27 cellular contexts compared by ENCODE assay signal in genomic region chr11:3177931-3178330, GRCh38. TPM values are rescaled to one million over a fixed set of nuclear protein-coding genes. Genes with fewer than 3 reads are reported as not detected.
A peak's percentile ranks its signal among the peaks of the same experiment; 100 is the strongest.
DNase-seq lines count a peak whose midpoint lies in the region; ATAC-seq, FAIRE-seq and TF ChIP-seq lines count a peak whose summit lies in the region.
"Had no signal": no experiment of that assay in that cellular context is flagged by ENCODE, and none has a peak within 500 bp of the region (broad histone marks: within the 10 kb centered on the region; RNA-seq: fewer than 3 reads in every experiment).

No MANE protein-coding gene starts in this region.

- peak; percentile 45 for ATAC-seq in stimulated activated effector memory CD8-positive, alpha-beta T cell treated with anti-CD3 and anti-CD28 coated beads, Interleukin-12 subunit alpha, Interleukin-12 subunit beta, amount 100 ng/mL, for 72 hours
- ATAC-seq in GM21515 (IDR thresholded peaks at IDR 0.05; ENCODE audit: unreplicated experiment): no peak
- ATAC-seq: naive thymus-derived CD8-positive, alpha-beta T cell; stimulated activated naive CD8-positive, alpha-beta T cell treated with anti-CD3 and anti-CD28 coated beads, Interleukin-15, amount 100 ng/mL, for 72 hours; T-helper 17 cell had no signal

- H3K36me3 ChIP-seq in bronchial epithelial cell (ENCODE audit: control insufficient read depth, insufficient read depth, low read length): no peaks in the 10 kb centered on the region
- H3K36me3 ChIP-seq: BE2C, WERI-Rb-1 had no signal

- H3K27me3 Mint-ChIP-seq in activated naive CD4-positive, alpha-beta T cell treated with anti-CD3 and anti-CD28 coated beads, Interleukin-2, amount 10 ng/mL, durations not matched to agents 7 days and 5 days: peaks cover 7% of the 10 kb centered on the region
- H3K27me3 Mint-ChIP-seq: dendritic cell treated with granulocyte-macrophage colony-stimulating factor and Interleukin-4, amounts not matched to agents 40 ng/mL and 50 ng/mL, for 4 days; stimulated activated naive CD8-positive, alpha-beta T cell treated with anti-CD3 and anti-CD28 coated beads, Interleukin-15, amount 100 ng/mL, for 72 hours had no signal

- peaks cover 7% of the 10 kb centered on the region for H3K9me3 Mint-ChIP-seq in stimulated activated effector memory CD8-positive, alpha-beta T cell treated with anti-CD3 and anti-CD28 coated beads, Interleukin-12 subunit alpha, Interleukin-12 subunit beta, amount 100 ng/mL, for 72 hours
- H3K9me3 Mint-ChIP-seq in activated naive CD4-positive, alpha-beta T cell treated with anti-CD3 and anti-CD28 coated beads, Interleukin-2, amount 10 ng/mL, durations not matched to agents 7 days and 5 days: peaks cover 13% of the 10 kb centered on the region

- no peaks in the 10 kb centered on the region for H3K4me1 Mint-ChIP-seq in stimulated activated effector memory CD8-positive, alpha-beta T cell treated with anti-CD3 and anti-CD28 coated beads, Interleukin-12 subunit alpha, Interleukin-12 subunit beta, amount 100 ng/mL, for 72 hours
- H3K4me1 Mint-ChIP-seq in activated naive CD4-positive, alpha-beta T cell treated with anti-CD3 and anti-CD28 coated beads, Interleukin-2, amount 10 ng/mL, durations not matched to agents 7 days and 5 days: no peaks in the 10 kb centered on the region
- H3K4me1 Mint-ChIP-seq: activated CD4-positive, alpha-beta memory T cell treated with anti-CD3 and anti-CD28 coated beads, Interleukin-2, amount 10 ng/mL, durations not matched to agents 7 days and 5 days; stimulated activated naive CD8-positive, alpha-beta T cell treated with anti-CD3 and anti-CD28 coated beads, Interleukin-15, amount 100 ng/mL, for 72 hours; T-helper 17 cell had no signal

- H3K36me3 Mint-ChIP-seq in stimulated activated effector memory CD8-positive, alpha-beta T cell treated with anti-CD3 and anti-CD28 coated beads, Interleukin-12 subunit alpha, Interleukin-12 subunit beta, amount 100 ng/mL, for 72 hours: no peaks in the 10 kb centered on the region
- H3K36me3 Mint-ChIP-seq in activated naive CD4-positive, alpha-beta T cell treated with anti-CD3 and anti-CD28 coated beads, Interleukin-2, amount 10 ng/mL, durations not matched to agents 7 days and 5 days: no peaks in the 10 kb centered on the region

- no peak for FAIRE-seq in bronchial epithelial cell (lab: Jason Lieb, UNC)
- FAIRE-seq: D721Med, endothelial cell of umbilical vein had no signal

- CTCF ChIA-PET in activated naive CD4-positive, alpha-beta T cell treated with anti-CD3 and anti-CD28 coated beads, Interleukin-2, amount 10 ng/mL, durations not matched to agents 7 days and 5 days (lab: Charles Lee): no interaction called here

- no peak overlapping the region for H3K27ac Mint-ChIP-seq in stimulated activated effector memory CD8-positive, alpha-beta T cell treated with anti-CD3 and anti-CD28 coated beads, Interleukin-12 subunit alpha, Interleukin-12 subunit beta, amount 100 ng/mL, for 72 hours
- no peak overlapping the region for H3K27ac Mint-ChIP-seq in activated naive CD4-positive, alpha-beta T cell treated with anti-CD3 and anti-CD28 coated beads, Interleukin-2, amount 10 ng/mL, durations not matched to agents 7 days and 5 days
- H3K27ac Mint-ChIP-seq: activated CD4-positive, alpha-beta memory T cell treated with anti-CD3 and anti-CD28 coated beads, Interleukin-2, amount 10 ng/mL, durations not matched to agents 7 days and 5 days; dendritic cell treated with granulocyte-macrophage colony-stimulating factor and Interleukin-4, amounts not matched to agents 40 ng/mL and 50 ng/mL, for 4 days; naive thymus-derived CD8-positive, alpha-beta T cell; stimulated activated naive CD8-positive, alpha-beta T cell treated with anti-CD3 and anti-CD28 coated beads, Interleukin-15, amount 100 ng/mL, for 72 hours; T-helper 17 cell had no signal

- DNase-seq in NCI-H2107 treated with DMSO at 0.1 percent for 48 hours (lab: John Stamatoyannopoulos, UW; ENCODE audit: unreplicated experiment): peak; percentile 36
- DNase-seq in NCI-H2107 (lab: John Stamatoyannopoulos, UW): no peak
- DNase-seq in NOMO-1 treated with DMSO at 0.1 percent for 48 hours (lab: John Stamatoyannopoulos, UW; ENCODE audit: unreplicated experiment): peak; percentile 68
- DNase-seq in bronchial epithelial cell (ENCODE audit: low read depth): peak; percentile 46
- no peak for DNase-seq in stimulated activated effector memory CD8-positive, alpha-beta T cell treated with anti-CD3 and anti-CD28 coated beads, Interleukin-12 subunit alpha, Interleukin-12 subunit beta, amount 100 ng/mL, for 72 hours (ENCODE audit: low spot score in 2 of 2)
- DNase-seq in activated naive CD4-positive, alpha-beta T cell treated with anti-CD3 and anti-CD28 coated beads, Interleukin-2, amount 10 ng/mL, durations not matched to agents 7 days and 5 days: no peak
- no peak for DNase-seq in NCI-H510A (lab: John Stamatoyannopoulos, UW)
- DNase-seq: 8988T; activated CD4-positive, alpha-beta memory T cell treated with anti-CD3 and anti-CD28 coated beads, Interleukin-2, amount 10 ng/mL, durations not matched to agents 7 days and 5 days; activated naive CD4-positive, alpha-beta T cell; activated T-cell treated with anti-CD3 and anti-CD28 coated beads, Interleukin-2, amount 50 U/mL, for 1 hour; BE2C; IMR-90; NCI-H1048; NCI-H2029 treated with DMSO at 0.1 percent for 48 hours; NCI-H524 treated with DMSO at 0.1 percent for 48 hours; SIG-M5; stimulated activated naive CD8-positive, alpha-beta T cell treated with anti-CD3 and anti-CD28 coated beads, Interleukin-15, amount 100 ng/mL, for 72 hours; T-helper 17 cell; WERI-Rb-1 had no signal

- H3K4me3 ChIP-seq in bronchial epithelial cell (ENCODE audit: low read depth, low read length): no peak overlapping the region

- no peak overlapping the region for H3K4me3 Mint-ChIP-seq in stimulated activated effector memory CD8-positive, alpha-beta T cell treated with anti-CD3 and anti-CD28 coated beads, Interleukin-12 subunit alpha, Interleukin-12 subunit beta, amount 100 ng/mL, for 72 hours
- H3K4me3 Mint-ChIP-seq in activated naive CD4-positive, alpha-beta T cell treated with anti-CD3 and anti-CD28 coated beads, Interleukin-2, amount 10 ng/mL, durations not matched to agents 7 days and 5 days: no peak overlapping the region
- H3K4me3 Mint-ChIP-seq: activated CD4-positive, alpha-beta memory T cell treated with anti-CD3 and anti-CD28 coated beads, Interleukin-2, amount 10 ng/mL, durations not matched to agents 7 days and 5 days; dendritic cell treated with granulocyte-macrophage colony-stimulating factor and Interleukin-4, amounts not matched to agents 40 ng/mL and 50 ng/mL, for 4 days; naive thymus-derived CD8-positive, alpha-beta T cell; stimulated activated naive CD8-positive, alpha-beta T cell treated with anti-CD3 and anti-CD28 coated beads, Interleukin-15, amount 100 ng/mL, for 72 hours; T-helper 17 cell had no signal

- H3K27me3 ChIP-seq in bronchial epithelial cell (ENCODE audit: control insufficient read depth, insufficient read depth, low read length): no peaks in the 10 kb centered on the region
- H3K27me3 ChIP-seq: BE2C had no signal

- no peak for TF ChIP-seq CTCF in bronchial epithelial cell (IDR thresholded peaks at IDR 0.05; ENCODE audit: insufficient read depth, low read length, severe bottlenecking)

RNA-seq across cellular contexts. Expression of gene OSBPL5, which starts 12.8 kb away (rescaled TPM):
- total RNA-seq in bronchial epithelial cell: 17.5 and 21.1 TPM in 2 replicates

RNA-seq across cellular contexts. Expression of gene MRGPRG, which starts 40.7 kb away (rescaled TPM):
- total RNA-seq in bronchial epithelial cell: not detected in 2 replicates
- total RNA-seq: activated CD4-positive, alpha-beta memory T cell treated with anti-CD3 and anti-CD28 coated beads, Interleukin-2, amount 10 ng/mL, durations not matched to agents 7 days and 5 days; endothelial cell of umbilical vein; IMR-90; kidney epithelial cell; naive thymus-derived CD8-positive, alpha-beta T cell; T-helper 17 cell; urinary bladder had no signal

RNA-seq across cellular contexts. Expression of gene MRGPRE, which starts 54.3 kb away (rescaled TPM):
- not detected in 2 replicates for total RNA-seq in bronchial epithelial cell
- total RNA-seq: activated CD4-positive, alpha-beta memory T cell treated with anti-CD3 and anti-CD28 coated beads, Interleukin-2, amount 10 ng/mL, durations not matched to agents 7 days and 5 days; endothelial cell of umbilical vein; IMR-90; naive thymus-derived CD8-positive, alpha-beta T cell; T-helper 17 cell; urinary bladder had no signal

Comparison
In these comparisons a context has a peak if more than half of its experiments do, and no peak if none do; other contexts are left out.
1. DNase-seq: peak in NCI-H2107 treated with DMSO at 0.1 percent for 48 hours (single experiment), NOMO-1 treated with DMSO at 0.1 percent for 48 hours (single experiment) and bronchial epithelial cell (single experiment); none in NCI-H2107 (single experiment), stimulated activated effector memory CD8-positive, alpha-beta T cell treated with anti-CD3 and anti-CD28 coated beads, Interleukin-12 subunit alpha, Interleukin-12 subunit beta, amount 100 ng/mL, for 72 hours (0 of 2), activated naive CD4-positive, alpha-beta T cell treated with anti-CD3 and anti-CD28 coated beads, Interleukin-2, amount 10 ng/mL, durations not matched to agents 7 days and 5 days (single experiment) and NCI-H510A (single experiment).